ENCODE assay signal across 12 cellular contexts in the genomic region with DNA sequence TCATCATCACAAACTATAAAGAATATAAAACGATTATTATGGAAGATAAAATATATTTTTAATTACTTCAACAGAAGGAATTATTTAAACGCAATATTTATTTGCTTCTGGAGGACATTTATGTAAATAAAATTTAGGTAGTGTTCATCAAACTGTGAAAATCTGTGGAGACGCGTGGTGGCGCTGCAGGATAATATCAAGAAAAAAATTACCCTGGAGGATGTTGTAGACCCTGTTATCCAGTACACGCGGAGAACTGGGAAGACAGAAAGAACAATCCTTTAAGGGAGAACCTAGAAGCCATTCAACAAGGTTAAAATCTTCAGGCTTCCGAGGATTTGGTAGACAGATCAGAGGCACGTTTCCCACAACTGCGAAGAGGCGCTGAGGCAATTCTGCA. TPM values are rescaled to one million over a fixed set of nuclear protein-coding genes. Genes with fewer than 3 reads are reported as not detected.
DNase-seq lines count a peak whose midpoint lies in the region; ATAC-seq, FAIRE-seq and TF ChIP-seq lines count a peak whose summit lies in the region.
"Had no signal": no experiment of that assay in that cellular context is flagged by ENCODE, and none has a peak within 500 bp of the region (broad histone marks: within the 10 kb centered on the region; RNA-seq: fewer than 3 reads in every experiment).

A gene (plus strand): TSS at position 242 of the 400 bp plus-strand sequence. CDS start 189 bp downstream, outside the sequence.

- H3K4me1 ChIP-seq in Panc1 (ENCODE audit: control insufficient read depth, insufficient read depth, low read length) (no peaks in the 10 kb centered on the region), testis (no peaks in the 10 kb centered on the region)

- H3K27me3 Mint-ChIP-seq in natural killer cell (ENCODE audit: low read depth in 2 of 2) (peaks cover 9 to 30% of the 10 kb centered on the region in 2 donors), T-helper 17 cell (peaks cover 59% of the 10 kb centered on the region)

- DNase-seq in NCI-H446 (lab: John Stamatoyannopoulos, UW) (peak; percentile 27 to 56), NCI-H446 treated with DMSO at 0.1 percent for 48 hours (lab: John Stamatoyannopoulos, UW) (no peak), Panc1 (ENCODE audit: low read depth, low spot score) (no peak), frontal cortex (ENCODE audit: low spot score in 2 of 2) (no peak), testis (peak; percentile 59), A172 (ENCODE audit: low spot score) (no peak), natural killer cell (no peak), T-helper 17 cell (no peak)
- DNase-seq: effector CD4-positive, alpha-beta T cell had no signal

- TF ChIP-seq CTCF in Panc1 (IDR thresholded peaks at IDR 0.05) (peak; percentile 67), testis (IDR thresholded peaks at IDR 0.05) (peak in 2 of 3 experiments; percentile 43 to 48), natural killer cell (IDR thresholded peaks at IDR 0.05) (no peak)

- H3K9me3 Mint-ChIP-seq in natural killer cell = no peaks in the 10 kb centered on the region

- CTCF ChIA-PET in Panc1 (lab: Charles Lee) = interaction anchor here (1.0 to 1.2 kb wide), 2 partner anchors 8 to 112 kb away, joined by 3 to 4 read pairs; a partner anchor contains a TSS

- H3K27me3 ChIP-seq in Panc1 (ENCODE audit: control insufficient read depth, insufficient read depth, low read length) = peaks cover 9% of the 10 kb centered on the region
- no peaks in the 10 kb centered on the region for H3K27me3 ChIP-seq in testis

- in situ Hi-C loops in Panc1 (cut with HindIII; ENCODE audit: low pct_unique_long_range_greater_than_20kb, low sequenced_read_pairs) = no loop called here

- H3K4me3 Mint-ChIP-seq in natural killer cell = no peak within 1 kb of the TSS
- no peak within 1 kb of the TSS for H3K4me3 Mint-ChIP-seq in T-helper 17 cell

- WGBS in testis, 2 donors = 12 to 17% methylated on average over 11 of the region's 11 CpGs

- H3K36me3 Mint-ChIP-seq in natural killer cell (no peaks in the 10 kb centered on the region), T-helper 17 cell (ENCODE audit: low read depth) (peaks cover 5% of the 10 kb centered on the region)

- H3K4me1 Mint-ChIP-seq in natural killer cell (no peaks in the 10 kb centered on the region), T-helper 17 cell (peaks cover 2% of the 10 kb centered on the region)

- POLR2A ChIA-PET in Panc1 (lab: Charles Lee) = no interaction called here

- TF ChIP-seq POLR2A in testis (IDR thresholded peaks at IDR 0.05) = no peak

- intact Hi-C loops in Panc1 (cut with micrococcal nuclease; ENCODE audit: unreplicated experiment) (loop anchor here (5.0 kb wide), 1 partner anchor 349 kb away; no protein-coding TSS in a partner anchor), testis (cut with DNase I; ENCODE audit: low total_unique reads) (no loop called here), natural killer cell (cut with micrococcal nuclease) (no loop called here)

- H3K9me3 ChIP-seq in Panc1 (ENCODE audit: control insufficient read depth, insufficient read depth, low read depth, low read length) (no peaks in the 10 kb centered on the region), testis (no peaks in the 10 kb centered on the region), T-helper 17 cell (ENCODE audit: control insufficient read depth, low read length, poor library complexity, severe bottlenecking) (no peaks in the 10 kb centered on the region)

- ATAC-seq in Panc1 = no peak
- no peak for ATAC-seq in natural killer cell
- ATAC-seq in T-helper 17 cell = no peak
- ATAC-seq: HCT116, left lobe of liver had no signal

- no peaks in the 10 kb centered on the region for H3K36me3 ChIP-seq in Panc1 (ENCODE audit: control insufficient read depth, insufficient read depth, low read length)
- no peaks in the 10 kb centered on the region for H3K36me3 ChIP-seq in testis (ENCODE audit: low read depth, missing control alignments)

- no TSS peak for BruUV-seq in Panc1 (replicated peaks; lab: Mats Ljungman, UMichigan)

- H3K4me3 ChIP-seq in Panc1 (ENCODE audit: low read depth in 2 of 2, low read length in 2 of 2) (no peak within 1 kb of the TSS; a peak in 1 of 4 replicates), testis (no peak within 1 kb of the TSS)

- no peak for FAIRE-seq in frontal cortex (lab: Jason Lieb, UNC)

- H3K27ac Mint-ChIP-seq in natural killer cell (no peak within 1 kb of the TSS), T-helper 17 cell (no peak within 1 kb of the TSS)

- H3K27ac ChIP-seq in Panc1 (ENCODE audit: low read length) = no peak within 1 kb of the TSS
- H3K27ac ChIP-seq in testis = no peak within 1 kb of the TSS

RNA-seq across cellular contexts. Expression of the gene that starts here (rescaled TPM):
- 0.44 TPM for total RNA-seq in Panc1 (2021; ENCODE audit: unreplicated experiment)
- 0.50 TPM for polyA plus RNA-seq in Panc1 (2012; ENCODE audit: insufficient read length)
- 12.6 TPM for total RNA-seq in frontal cortex
- 1 to 10 TPM; 6.1 to 6.5 TPM for total RNA-seq in testis
- polyA plus RNA-seq in testis (ENCODE audit: insufficient read depth, low read depth, low replicate concordance) = 1.4 TPM
- 0.69 and 2.5 TPM in 2 replicates for total RNA-seq in A172 (2014; rRNA removed; shearing (Covaris generic))
- not detected for total RNA-seq in natural killer cell
- total RNA-seq in T-helper 17 cell = not detected
- total RNA-seq: HT1080 had no signal

Comparison
In these comparisons a context has a peak if more than half of its experiments do, and no peak if none do; other contexts are left out.
1. DNase-seq: peak in NCI-H446 (2 of 2) and testis (single experiment); none in NCI-H446 treated with DMSO at 0.1 percent for 48 hours (single experiment), Panc1 (single experiment), frontal cortex (0 of 2), A172 (single experiment), natural killer cell (single experiment) and T-helper 17 cell (0 of 3).